ENCODE assay signal across 2 cellular contexts in genomic region chr17:79851461-79851817, GRCh38.
TF ChIP-seq lines count a peak whose summit lies in the region.

No MANE protein-coding gene starts in this region.

TF ChIP-seq in A549, 52 proteins besides CTCF, POLR2A, EP300 and RAD21:
- TF ChIP-seq JUN (IDR thresholded peaks at IDR 0.05), result no peak
- no peak for TF ChIP-seq NFE2L2 (conservative IDR thresholded peaks at IDR 0.05; ENCODE audit: low read length)
- no peak for TF ChIP-seq CHD4 (IDR thresholded peaks at IDR 0.05; ENCODE audit: borderline replicate concordance)
- no peak for TF ChIP-seq ZFP36 (IDR thresholded peaks at IDR 0.05; ENCODE audit: borderline replicate concordance, partially characterized antibody)
- TF ChIP-seq FOSL2 (IDR thresholded peaks at IDR 0.05), result no peak
- no peak for TF ChIP-seq FOSL2 (CRISPR knock-in tag; IDR thresholded peaks at IDR 0.05)
- TF ChIP-seq SMC3 (IDR thresholded peaks at IDR 0.05), result no peak
- TF ChIP-seq FOXS1 (CRISPR knock-in tag; IDR thresholded peaks at IDR 0.05), result no peak
- TF ChIP-seq EHF (CRISPR knock-in tag; IDR thresholded peaks at IDR 0.05), result no peak
- TF ChIP-seq, protein P1, sequence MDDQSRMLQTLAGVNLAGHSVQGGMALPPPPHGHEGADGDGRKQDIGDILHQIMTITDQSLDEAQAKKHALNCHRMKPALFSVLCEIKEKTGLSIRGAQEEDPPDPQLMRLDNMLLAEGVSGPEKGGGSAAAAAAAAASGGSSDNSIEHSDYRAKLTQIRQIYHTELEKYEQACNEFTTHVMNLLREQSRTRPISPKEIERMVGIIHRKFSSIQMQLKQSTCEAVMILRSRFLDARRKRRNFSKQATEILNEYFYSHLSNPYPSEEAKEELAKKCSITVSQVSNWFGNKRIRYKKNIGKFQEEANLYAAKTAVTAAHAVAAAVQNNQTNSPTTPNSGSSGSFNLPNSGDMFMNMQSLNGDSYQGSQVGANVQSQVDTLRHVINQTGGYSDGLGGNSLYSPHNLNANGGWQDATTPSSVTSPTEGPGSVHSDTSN (IDR thresholded peaks at IDR 0.05), result no peak
- no peak for TF ChIP-seq HMGXB4 (CRISPR knock-in tag; IDR thresholded peaks at IDR 0.05; ENCODE audit: borderline replicate concordance)
- no peak for TF ChIP-seq HOXA7 (CRISPR knock-in tag; IDR thresholded peaks at IDR 0.05)
- TF ChIP-seq ZC3H11A (IDR thresholded peaks at IDR 0.05), result no peak
- TF ChIP-seq ZSCAN20 (CRISPR knock-in tag; IDR thresholded peaks at IDR 0.05), result no peak

TF ChIP-seq in IMR-90, 13 proteins besides CTCF, POLR2A, EP300 and RAD21:
- no peak for TF ChIP-seq NFE2L2 (IDR thresholded peaks at IDR 0.05; ENCODE audit: low read depth, low read length)
- no peak for TF ChIP-seq RCOR1 (IDR thresholded peaks at IDR 0.05; ENCODE audit: insufficient replicate concordance, low read length)
- TF ChIP-seq BHLHE40 (IDR thresholded peaks at IDR 0.05; ENCODE audit: low read depth, low read length), result no peak
- no peak for TF ChIP-seq MAFK (IDR thresholded peaks at IDR 0.05; ENCODE audit: low read depth, low read length)
